In genomic region chr13:114067886-114068722, GRCh38 we compare ENCODE assay signal across 8 cellular contexts.
DNase-seq lines count a peak whose midpoint lies in the region; ATAC-seq and TF ChIP-seq lines count a peak whose summit lies in the region.

No MANE protein-coding gene starts in this region.

- DNase-seq in MM.1S (peak; percentile 89), osteocyte (ENCODE audit: extremely low spot score, unreplicated experiment) (no peak), NOMO-1 (lab: John Stamatoyannopoulos, UW; ENCODE audit: unreplicated experiment in 2 of 2) (no peak), DMS53 treated with DMSO at 0.1 percent for 48 hours (lab: John Stamatoyannopoulos, UW; ENCODE audit: unreplicated experiment) (no peak), superior temporal gyrus (ENCODE audit: extremely low spot score) (no peak), NCI-H69 (lab: John Stamatoyannopoulos, UW) (no peak)

- H3K9ac ChIP-seq in MM.1S (ENCODE audit: low read length): peak overlapping the region; percentile 100

- H3K27me3 Mint-ChIP-seq in brain (peaks cover 4% of the 10 kb centered on the region), osteocyte (ENCODE audit: unreplicated experiment) (no peaks in the 10 kb centered on the region)

- H3K4me1 ChIP-seq in MM.1S (ENCODE audit: low read length): peaks cover 44% of the 10 kb centered on the region

- H3K9me2 ChIP-seq in MM.1S (replicated peaks; ENCODE audit: insufficient read depth, low read length): no peaks in the 10 kb centered on the region

- H3K4me3 Mint-ChIP-seq in brain (peak overlapping the region in 1 of 5 experiments; percentile 70), osteocyte (ENCODE audit: unreplicated experiment) (no peak overlapping the region)

- peak overlapping the region; percentile 60 to 96 (median 91) for H3K27ac Mint-ChIP-seq in brain
- peak overlapping the region; percentile 88 for H3K27ac Mint-ChIP-seq in osteocyte (ENCODE audit: unreplicated experiment)

- TF ChIP-seq CTCF in MM.1S (IDR thresholded peaks at IDR 0.05; ENCODE audit: low read length) (no peak), brain (conservative IDR thresholded peaks at IDR 0.05) (no peak), osteocyte (IDR thresholded peaks at IDR 0.05) (no peak)

- H3K9me3 Mint-ChIP-seq in brain: no peaks in the 10 kb centered on the region
- no peaks in the 10 kb centered on the region for H3K9me3 Mint-ChIP-seq in osteocyte (ENCODE audit: unreplicated experiment)

- H3K36me3 Mint-ChIP-seq in brain (peaks cover 12% of the 10 kb centered on the region), osteocyte (ENCODE audit: unreplicated experiment) (peaks cover 17% of the 10 kb centered on the region)

- H4K20me1 ChIP-seq in MM.1S (ENCODE audit: insufficient read depth, low read length): no peaks in the 10 kb centered on the region

- H3K27me3 ChIP-seq in MM.1S (replicated peaks; ENCODE audit: insufficient read depth, low read length): no peaks in the 10 kb centered on the region

- H3K9me3 ChIP-seq in MM.1S (replicated peaks; ENCODE audit: insufficient read depth, low read length): no peaks in the 10 kb centered on the region

- H3K4me2 ChIP-seq in MM.1S (ENCODE audit: low read depth, low read length): peak overlapping the region; percentile 91

- peak; percentile 17 for ATAC-seq in GM19455 (IDR thresholded peaks at IDR 0.05; ENCODE audit: unreplicated experiment)

- H3K36me3 ChIP-seq in MM.1S (replicated peaks; ENCODE audit: insufficient read depth, low read length): no peaks in the 10 kb centered on the region

- peak overlapping the region; percentile 99 for H3K27ac ChIP-seq in MM.1S (ENCODE audit: low read length)

- peaks cover 78% of the 10 kb centered on the region for H3K4me1 Mint-ChIP-seq in brain
- peaks cover 73% of the 10 kb centered on the region for H3K4me1 Mint-ChIP-seq in osteocyte (ENCODE audit: unreplicated experiment)

- H3K4me3 ChIP-seq in MM.1S (ENCODE audit: low read length): peak overlapping the region; percentile 45

- H3K79me2 ChIP-seq in MM.1S (ENCODE audit: low read length): peaks cover 61% of the 10 kb centered on the region

- H2AFZ ChIP-seq in MM.1S (ENCODE audit: low read length): no peak overlapping the region

- H3F3A ChIP-seq in MM.1S (ENCODE audit: insufficient read depth, low read length): peaks cover 60% of the 10 kb centered on the region
